ENCODE assay signal across 1 cellular context in genomic region chr7:44240983-44241510, GRCh38.
TF ChIP-seq lines count a peak whose summit lies in the region.

No MANE protein-coding gene starts in this region.

TF ChIP-seq in HepG2, 621 proteins besides CTCF, POLR2A, EP300 and RAD21 (continued from another document and continues in another):
- TF ChIP-seq ZFP41 (CRISPR knock-in tag; IDR thresholded peaks at IDR 0.05; ENCODE audit: borderline replicate concordance) (no peak), ZNF569 (CRISPR knock-in tag; IDR thresholded peaks at IDR 0.05; ENCODE audit: borderline replicate concordance) (no peak), NFATC3 (CRISPR knock-in tag; IDR thresholded peaks at IDR 0.05) (no peak), ZNF660 (CRISPR knock-in tag; IDR thresholded peaks at IDR 0.05; ENCODE audit: borderline replicate concordance, low read depth) (no peak), PBX3 (CRISPR knock-in tag; IDR thresholded peaks at IDR 0.05; ENCODE audit: borderline replicate concordance) (no peak), CERS6 (CRISPR knock-in tag; IDR thresholded peaks at IDR 0.05) (no peak), SMARCC2 (IDR thresholded peaks at IDR 0.05) (no peak), FOXM1 (CRISPR knock-in tag; IDR thresholded peaks at IDR 0.05) (no peak), HMGXB4 (CRISPR knock-in tag; IDR thresholded peaks at IDR 0.05; ENCODE audit: borderline replicate concordance in 1 of 2, low read depth in 1 of 2) (peak; percentile 57 to 81; a peak in 2 of 4 replicates), ZNF674 (CRISPR knock-in tag; IDR thresholded peaks at IDR 0.05; ENCODE audit: low read depth) (no peak), SNAPC4 (CRISPR knock-in tag; IDR thresholded peaks at IDR 0.05) (no peak), TSC22D2 (CRISPR knock-in tag; IDR thresholded peaks at IDR 0.05; ENCODE audit: borderline replicate concordance) (no peak; the same call in 1 of the 2 replicates), ZFAT (CRISPR knock-in tag; conservative IDR thresholded peaks at IDR 0.05) (no peak), ZNF17 (CRISPR knock-in tag; IDR thresholded peaks at IDR 0.05) (no peak), NFKBIZ (CRISPR knock-in tag; IDR thresholded peaks at IDR 0.05) (no peak), ZNF878 (CRISPR knock-in tag; IDR thresholded peaks at IDR 0.05) (no peak), ATF4 (CRISPR knock-in tag; IDR thresholded peaks at IDR 0.05) (no peak), IRF2 (CRISPR knock-in tag; IDR thresholded peaks at IDR 0.05) (no peak; the same call in 1 of the 2 replicates), ZNF607 (CRISPR knock-in tag; IDR thresholded peaks at IDR 0.05; ENCODE audit: borderline replicate concordance) (no peak), ZNF276 (CRISPR knock-in tag; IDR thresholded peaks at IDR 0.05; ENCODE audit: low read depth) (no peak), ZNF44 (CRISPR knock-in tag; IDR thresholded peaks at IDR 0.05) (no peak), GATAD2A (CRISPR knock-in tag; IDR thresholded peaks at IDR 0.05) (0 out of 2 replicates have a peak, but pooled peaks have one; percentile 12), ZNF121 (CRISPR knock-in tag; IDR thresholded peaks at IDR 0.05) (peak; percentile 50; the same call in 1 of the 2 replicates), SRSF4 (IDR thresholded peaks at IDR 0.05; ENCODE audit: low read depth, low read length, poor library complexity, severe bottlenecking) (no peak), RXRA (CRISPR knock-in tag; IDR thresholded peaks at IDR 0.05) (no peak), CBX2 (IDR thresholded peaks at IDR 0.05; ENCODE audit: low read depth, low read length) (no peak), CBX2 (CRISPR knock-in tag; IDR thresholded peaks at IDR 0.05; ENCODE audit: low read depth) (no peak), NFKB2 (CRISPR knock-in tag; IDR thresholded peaks at IDR 0.05; ENCODE audit: borderline replicate concordance) (peak; percentile 23; the same call in 1 of the 2 replicates), ZNF670 (CRISPR knock-in tag; IDR thresholded peaks at IDR 0.05; ENCODE audit: borderline replicate concordance) (no peak), ARNT2 (CRISPR knock-in tag; IDR thresholded peaks at IDR 0.05; ENCODE audit: low read depth) (no peak), ZBTB46 (CRISPR knock-in tag; IDR thresholded peaks at IDR 0.05; ENCODE audit: borderline replicate concordance) (no peak), HOXA9 (CRISPR knock-in tag; IDR thresholded peaks at IDR 0.05; ENCODE audit: borderline replicate concordance) (no peak), MTA1 (CRISPR knock-in tag; IDR thresholded peaks at IDR 0.05; ENCODE audit: borderline replicate concordance) (no peak), ZNF782 (CRISPR knock-in tag; IDR thresholded peaks at IDR 0.05; ENCODE audit: borderline replicate concordance) (no peak), DBP (CRISPR knock-in tag; IDR thresholded peaks at IDR 0.05; ENCODE audit: not compliant biosample characterization) (no peak), FOSL2 (CRISPR knock-in tag; IDR thresholded peaks at IDR 0.05) (no peak), MLX (CRISPR knock-in tag; IDR thresholded peaks at IDR 0.05) (no peak), HIVEP1 (CRISPR knock-in tag; IDR thresholded peaks at IDR 0.05) (no peak), ATAD3A (CRISPR knock-in tag; IDR thresholded peaks at IDR 0.05) (no peak), KDM2A (CRISPR knock-in tag; IDR thresholded peaks at IDR 0.05; ENCODE audit: borderline replicate concordance, low read depth) (peak; percentile 55; the same call in 1 of the 2 replicates), HNF4G (IDR thresholded peaks at IDR 0.05; ENCODE audit: borderline replicate concordance, low read depth, low read length) (no peak), HNF4G (CRISPR knock-in tag; IDR thresholded peaks at IDR 0.05; ENCODE audit: borderline replicate concordance, low read depth) (no peak), SMAD3 (CRISPR knock-in tag; IDR thresholded peaks at IDR 0.05) (0 out of 2 replicates have a peak, but pooled peaks have one; percentile 46), JDP2 (CRISPR knock-in tag; IDR thresholded peaks at IDR 0.05; ENCODE audit: borderline replicate concordance) (no peak), KDM5B (CRISPR knock-in tag; IDR thresholded peaks at IDR 0.05; ENCODE audit: borderline replicate concordance) (peak; percentile 18; the same call in 1 of the 2 replicates), MAZ (IDR thresholded peaks at IDR 0.05; ENCODE audit: borderline replicate concordance, low read depth, low read length) (peak; percentile 15; the same call in 1 of the 2 replicates), MAZ (CRISPR knock-in tag; IDR thresholded peaks at IDR 0.05; ENCODE audit: low read depth) (peak; percentile 31; the same call in 1 of the 2 replicates), POGZ (CRISPR knock-in tag; IDR thresholded peaks at IDR 0.05) (no peak), TERF1 (CRISPR knock-in tag; IDR thresholded peaks at IDR 0.05) (no peak), HCFC1 (IDR thresholded peaks at IDR 0.05; ENCODE audit: low read depth, low read length) (no peak)
